12 cellular contexts compared by ENCODE assay signal in the genomic region with DNA sequence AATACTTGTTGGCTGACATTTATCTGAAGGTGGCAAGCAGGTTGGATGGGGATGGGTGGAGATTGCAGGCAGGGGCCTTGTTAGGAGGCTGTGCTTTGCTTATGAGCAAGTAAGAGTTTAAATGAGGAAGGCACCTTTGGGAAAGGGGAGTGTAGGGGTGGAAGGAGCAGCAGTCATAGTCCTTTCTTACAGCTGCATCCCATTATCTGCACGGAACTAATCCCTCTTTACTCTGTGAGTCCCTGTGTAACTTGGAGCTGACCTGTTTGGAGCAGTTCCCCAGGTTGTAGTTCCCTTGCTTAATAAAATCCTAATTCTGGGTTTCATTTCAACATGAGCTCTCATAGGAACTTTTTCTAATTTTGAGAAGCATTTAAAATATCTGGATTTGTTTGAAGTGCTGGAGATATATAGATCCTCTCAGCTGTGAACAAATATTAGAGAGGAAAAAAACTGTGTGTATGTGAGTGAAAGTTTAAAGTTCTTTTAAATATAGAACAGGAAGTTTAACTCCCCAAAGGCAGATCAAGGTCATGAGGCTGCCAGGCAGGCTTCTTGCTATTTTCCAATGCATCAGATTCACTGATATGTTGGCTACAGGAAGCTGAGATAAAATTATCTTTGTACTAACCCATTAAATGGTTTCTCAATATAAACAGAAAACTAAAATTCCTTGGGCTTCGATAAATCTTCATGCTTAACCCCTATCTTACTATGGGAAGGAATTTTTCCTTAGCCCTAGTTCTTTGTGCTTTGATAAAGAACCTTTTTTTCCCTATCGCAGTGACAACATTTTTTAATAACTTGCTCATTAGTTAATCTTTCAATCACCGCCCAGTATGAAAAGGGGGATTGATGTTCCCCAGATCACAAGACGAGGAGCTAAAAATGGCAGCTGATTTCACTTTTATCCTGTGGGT.
A peak's percentile ranks its signal among the peaks of the same experiment; 100 is the strongest.
DNase-seq lines count a peak whose midpoint lies in the region; ATAC-seq, FAIRE-seq and TF ChIP-seq lines count a peak whose summit lies in the region.
"Had no signal": no experiment of that assay in that cellular context is flagged by ENCODE, and none has a peak within 500 bp of the region (broad histone marks: within the 10 kb centered on the region; RNA-seq: fewer than 3 reads in every experiment).

No MANE protein-coding gene starts in this region.

- peak overlapping the region; percentile 83 for H3K27ac Mint-ChIP-seq in endothelial cell (ENCODE audit: unreplicated experiment)
- peak overlapping the region; percentile 25 to 88 (median 79) for H3K27ac Mint-ChIP-seq in naive thymus-derived CD4-positive, alpha-beta T cell
- H3K27ac Mint-ChIP-seq: dendritic cell treated with granulocyte-macrophage colony-stimulating factor and Interleukin-4, amounts not matched to agents 40 ng/mL and 50 ng/mL, for 4 days; HFFc6 had no signal

- H2AFZ ChIP-seq in OCI-LY7 (ENCODE audit: low read length) = no peak overlapping the region

- no peak for DNase-seq in A549 (ENCODE audit: low read depth in 1 of 2, low spot score in 1 of 2)
- DNase-seq in OCI-LY7 (ENCODE audit: low spot score) = peak; percentile 30
- DNase-seq in endothelial cell (ENCODE audit: low spot score) = no peak
- DNase-seq in naive thymus-derived CD4-positive, alpha-beta T cell = peak in 1 of 9 donors; percentile 32
- DNase-seq in RPMI8226 = no peak
- DNase-seq in OCI-M1 (lab: John Stamatoyannopoulos, UW) = no peak
- no peak for DNase-seq in NCI-H226
- DNase-seq: activated CD4-positive, alpha-beta T cell treated with anti-CD3 and anti-CD28 coated beads, Interleukin-2, amount 50 U/mL, for 1 hour; COR-L47; HFFc6 had no signal

- no peaks in the 10 kb centered on the region for H4K20me1 ChIP-seq in OCI-LY7 (ENCODE audit: insufficient read depth, low read length)

- TF ChIP-seq POLR2A in A549 (IDR thresholded peaks at IDR 0.05; ENCODE audit: low read length) = no peak

- no peak for TF ChIP-seq CTCF in A549 (IDR thresholded peaks at IDR 0.05)
- TF ChIP-seq CTCF in OCI-LY7 (conservative IDR thresholded peaks at IDR 0.05; ENCODE audit: low read length) = no peak
- no peak for TF ChIP-seq CTCF in endothelial cell (IDR thresholded peaks at IDR 0.05; ENCODE audit: unreplicated experiment)

- H3K79me2 ChIP-seq in OCI-LY7 (ENCODE audit: insufficient read depth, low read depth, low read length) = no peaks in the 10 kb centered on the region

- H3K4me2 ChIP-seq in A549 (no peak overlapping the region), OCI-LY7 (ENCODE audit: low read length) (peak overlapping the region; percentile 38; the same call in 1 of the 2 replicates)

- no peaks in the 10 kb centered on the region for H3K9me3 ChIP-seq in A549
- no peaks in the 10 kb centered on the region for H3K9me3 ChIP-seq in OCI-LY7 (ENCODE audit: low read length)
- H3K9me3 ChIP-seq in naive thymus-derived CD4-positive, alpha-beta T cell (ENCODE audit: control insufficient read depth in 2 of 3, low read length in 3 of 3) = no peaks in the 10 kb centered on the region

- peaks cover 36% of the 10 kb centered on the region for H3K4me1 Mint-ChIP-seq in endothelial cell (ENCODE audit: unreplicated experiment)
- H3K4me1 Mint-ChIP-seq in naive thymus-derived CD4-positive, alpha-beta T cell = peaks cover 19 to 65% (median 45%) of the 10 kb centered on the region in 7 donors

- no peaks in the 10 kb centered on the region for H3K9me3 Mint-ChIP-seq in endothelial cell (ENCODE audit: unreplicated experiment)
- H3K9me3 Mint-ChIP-seq in naive thymus-derived CD4-positive, alpha-beta T cell = no peaks in the 10 kb centered on the region
- H3K9me3 Mint-ChIP-seq: dendritic cell treated with granulocyte-macrophage colony-stimulating factor and Interleukin-4, amounts not matched to agents 40 ng/mL and 50 ng/mL, for 4 days; HFFc6 had no signal

- CTCF ChIA-PET in A549 (lab: Yijun Ruan, JAX) = interaction anchor here (0.5 to 1.2 kb wide), 9 partner anchors 9 to 432 kb away, joined by 3 to 6 read pairs (median 3); no protein-coding TSS in a partner anchor
- CTCF ChIA-PET in OCI-LY7 (lab: Charles Lee; ENCODE audit: unreplicated experiment) = no interaction called here
- CTCF ChIA-PET in naive thymus-derived CD4-positive, alpha-beta T cell (lab: Charles Lee) = interaction anchor here (0.6 to 1.7 kb wide), 10 partner anchors 18 to 95 kb away, joined by 3 to 4 read pairs (median 3); no protein-coding TSS in a partner anchor

- WGBS in A549 (ENCODE audit: missing lambda C conversion rate) = 89% methylated on average over 5 of the region's 5 CpGs

- H3K4me1 ChIP-seq in A549 (peaks cover 29% of the 10 kb centered on the region), OCI-LY7 (ENCODE audit: insufficient read depth, low read length, poor library complexity, severe bottlenecking) (peaks cover 13% of the 10 kb centered on the region)
- peaks cover 0 to 11% of the 10 kb centered on the region in 2 donors for H3K4me1 ChIP-seq in naive thymus-derived CD4-positive, alpha-beta T cell (ENCODE audit: control insufficient read depth in 2 of 2, insufficient read depth in 2 of 2, low read length in 2 of 2)

- intact Hi-C loops in OCI-LY7 (cut with micrococcal nuclease; ENCODE audit: unreplicated experiment) = no loop called here
- intact Hi-C loops in naive thymus-derived CD4-positive, alpha-beta T cell (cut with micrococcal nuclease) = loop anchor here (1.0 to 5.0 kb wide), 5 partner anchors 14 to 61 kb away; no protein-coding TSS in a partner anchor

- H3K4me3 ChIP-seq in A549 = no peak overlapping the region
- no peak overlapping the region for H3K4me3 ChIP-seq in OCI-LY7 (ENCODE audit: low read depth, low read length, poor library complexity, severe bottlenecking)
- H3K4me3 ChIP-seq in naive thymus-derived CD4-positive, alpha-beta T cell (ENCODE audit: low read length) = no peak overlapping the region

- H3K27me3 ChIP-seq in naive thymus-derived CD4-positive, alpha-beta T cell (ENCODE audit: control insufficient read depth in 2 of 2, insufficient read depth in 2 of 2, low read length in 2 of 2) = no peaks in the 10 kb centered on the region

- H3K27ac ChIP-seq in A549 (peak overlapping the region; percentile 5 to 20; a peak in 4 of 6 replicates), OCI-LY7 (ENCODE audit: low read depth, low read length, poor library complexity, severe bottlenecking) (no peak overlapping the region)
- peak overlapping the region; percentile 25 for H3K27ac ChIP-seq in naive thymus-derived CD4-positive, alpha-beta T cell (ENCODE audit: low read depth, low read length)

- no peak for TF ChIP-seq EP300 in A549 (IDR thresholded peaks at IDR 0.05)

- no peak for FAIRE-seq in A549 (lab: Jason Lieb, UNC)

- POLR2A ChIA-PET in A549 (lab: Yijun Ruan, JAX) (interaction anchor here (0.9 kb wide), 1 partner anchor 60 kb away, joined by 3 read pairs; no protein-coding TSS in a partner anchor), OCI-LY7 (lab: Charles Lee) (interaction anchor here (0.6 to 1.5 kb wide), 8 partner anchors 8 to 287 kb away, joined by 3 to 4 read pairs (median 3); no protein-coding TSS in a partner anchor)
- POLR2A ChIA-PET in naive thymus-derived CD4-positive, alpha-beta T cell (lab: Charles Lee) = interaction anchor here (0.9 to 4.3 kb wide), 6 partner anchors 9 to 60 kb away, joined by 3 to 19 read pairs (median 4); no protein-coding TSS in a partner anchor

- no peak for TF ChIP-seq RAD21 in A549 (conservative IDR thresholded peaks at IDR 0.05 in 1 of 2, IDR thresholded peaks at IDR 0.05 in 1 of 2)

- peaks cover 80% of the 10 kb centered on the region for H3K36me3 Mint-ChIP-seq in endothelial cell (ENCODE audit: low read depth, unreplicated experiment)
- peaks cover 23 to 73% (median 51%) of the 10 kb centered on the region in 5 donors for H3K36me3 Mint-ChIP-seq in naive thymus-derived CD4-positive, alpha-beta T cell

- H3K36me3 ChIP-seq in OCI-LY7 (ENCODE audit: insufficient read depth, low read length) = peaks cover 97% of the 10 kb centered on the region
- peaks cover 11 to 82% (median 18%) of the 10 kb centered on the region in 3 experiments for H3K36me3 ChIP-seq in naive thymus-derived CD4-positive, alpha-beta T cell (ENCODE audit: control insufficient read depth in 2 of 3, insufficient read depth in 3 of 3, low read length in 3 of 3)

- peaks cover 50% of the 10 kb centered on the region for H3K27me3 Mint-ChIP-seq in endothelial cell (ENCODE audit: unreplicated experiment)
- no peaks in the 10 kb centered on the region for H3K27me3 Mint-ChIP-seq in naive thymus-derived CD4-positive, alpha-beta T cell
- H3K27me3 Mint-ChIP-seq: dendritic cell treated with granulocyte-macrophage colony-stimulating factor and Interleukin-4, amounts not matched to agents 40 ng/mL and 50 ng/mL, for 4 days had no signal

- H3K9me2 ChIP-seq in OCI-LY7 (ENCODE audit: insufficient read depth, low read length) = no peaks in the 10 kb centered on the region

- H3K4me3 Mint-ChIP-seq in endothelial cell (ENCODE audit: unreplicated experiment) = peak overlapping the region; percentile 71
- peak overlapping the region in 8 of 10 donors; percentile 8 to 76 (median 47) for H3K4me3 Mint-ChIP-seq in naive thymus-derived CD4-positive, alpha-beta T cell
- H3K4me3 Mint-ChIP-seq: dendritic cell treated with granulocyte-macrophage colony-stimulating factor and Interleukin-4, amounts not matched to agents 40 ng/mL and 50 ng/mL, for 4 days; HFFc6 had no signal

- ATAC-seq in A549 (no peak), HG02938 (IDR thresholded peaks at IDR 0.05; ENCODE audit: unreplicated experiment) (no peak)
- no peak for ATAC-seq in naive thymus-derived CD4-positive, alpha-beta T cell

- no TSS peak for BruUV-seq in OCI-LY7 (replicated peaks; lab: Mats Ljungman, UMichigan)

TF ChIP-seq in A549, 52 proteins besides CTCF, POLR2A, EP300 and RAD21 (continues in another document):
- no peak for TF ChIP-seq MAFK (IDR thresholded peaks at IDR 0.05; ENCODE audit: partially characterized antibody)
- no peak for TF ChIP-seq NFE2L2 (conservative IDR thresholded peaks at IDR 0.05; ENCODE audit: low read length)
- no peak for TF ChIP-seq EHF (CRISPR knock-in tag; IDR thresholded peaks at IDR 0.05)
- no peak for TF ChIP-seq RCOR1 (IDR thresholded peaks at IDR 0.05; ENCODE audit: low read depth, low read length)
- no peak for TF ChIP-seq NR3C1 (IDR thresholded peaks at IDR 0.05)
- no peak for TF ChIP-seq ZFP36 (IDR thresholded peaks at IDR 0.05; ENCODE audit: borderline replicate concordance, partially characterized antibody)
- TF ChIP-seq FOXS1 (CRISPR knock-in tag; IDR thresholded peaks at IDR 0.05) = no peak
